In genomic region chr4:144754562-144755410, GRCh38 we compare ENCODE assay signal across 11 cellular contexts.
A peak's percentile ranks its signal among the peaks of the same experiment; 100 is the strongest.
DNase-seq lines count a peak whose midpoint lies in the region; ATAC-seq, FAIRE-seq and TF ChIP-seq lines count a peak whose summit lies in the region.
"Had no signal": no experiment of that assay in that cellular context is flagged by ENCODE, and none has a peak within 500 bp of the region (broad histone marks: within the 10 kb centered on the region; RNA-seq: fewer than 3 reads in every experiment).

No MANE protein-coding gene starts in this region.

- H2BK15ac ChIP-seq in mesendoderm (replicated peaks; ENCODE audit: low read depth) = no peak overlapping the region

- CTCF ChIA-PET in CD8-positive, alpha-beta T cell (lab: Charles Lee) = no interaction called here

- POLR2A ChIA-PET in CD8-positive, alpha-beta T cell (lab: Charles Lee) = no interaction called here

- H2BK5ac ChIP-seq in mesendoderm (ENCODE audit: low read length) = no peak overlapping the region

- ATAC-seq in CD8-positive, alpha-beta T cell = no peak
- ATAC-seq in HG03378 (IDR thresholded peaks at IDR 0.05; ENCODE audit: unreplicated experiment) = no peak

- intact Hi-C loops in CD8-positive, alpha-beta T cell (cut with DNase I, micrococcal nuclease) = no loop called here

- H3K27ac ChIP-seq in mesendoderm (ENCODE audit: low read depth, low read length) (no peak overlapping the region), suprapubic skin (no peak overlapping the region)
- no peak overlapping the region for H3K27ac ChIP-seq in CD8-positive, alpha-beta T cell (ENCODE audit: low read depth, low read length)
- H3K27ac ChIP-seq: coronary artery, HL-60 had no signal

- no peak overlapping the region for H2AK5ac ChIP-seq in mesendoderm (ENCODE audit: low read length)

- H2BK120ac ChIP-seq in mesendoderm (ENCODE audit: low read depth, low read length) = no peak overlapping the region

- H3K56ac ChIP-seq in mesendoderm (ENCODE audit: low read length) = no peak overlapping the region

- no peaks in the 10 kb centered on the region for H3K79me2 ChIP-seq in mesendoderm (ENCODE audit: control insufficient read depth, insufficient read depth, low read length)

- H3K36me3 ChIP-seq in mesendoderm (ENCODE audit: control insufficient read depth, insufficient read depth, low read length) (no peaks in the 10 kb centered on the region), suprapubic skin (no peaks in the 10 kb centered on the region)
- H3K36me3 ChIP-seq in CD8-positive, alpha-beta T cell (ENCODE audit: insufficient read depth, low read length) = no peaks in the 10 kb centered on the region

- no peak overlapping the region for H3K4ac ChIP-seq in mesendoderm (ENCODE audit: low read depth, low read length)

- no peaks in the 10 kb centered on the region for H3K9me3 Mint-ChIP-seq in CD8-positive, alpha-beta T cell

- TF ChIP-seq POLR2A in suprapubic skin (IDR thresholded peaks at IDR 0.05) = no peak
- TF ChIP-seq POLR2A in H54 (IDR thresholded peaks at IDR 0.05; ENCODE audit: low read depth, low read length) = no peak

- no peak overlapping the region for H3K27ac Mint-ChIP-seq in CD8-positive, alpha-beta T cell

- no peaks in the 10 kb centered on the region for H3K79me1 ChIP-seq in mesendoderm (ENCODE audit: low read length)

- DNase-seq in ELF-1 (ENCODE audit: low read depth, low spot score) = peak; percentile 33
- peak; percentile 25 for DNase-seq in LHCN-M2 (ENCODE audit: low read depth)
- peak; percentile 5 for DNase-seq in cerebellar cortex (ENCODE audit: low spot score)
- DNase-seq in mesendoderm = peak; percentile 65
- DNase-seq in CD8-positive, alpha-beta T cell = no peak
- no peak for DNase-seq in suprapubic skin (ENCODE audit: low spot score in 2 of 2)
- DNase-seq in H54 (ENCODE audit: insufficient read length, low spot score) = no peak
- DNase-seq: stimulated activated naive CD4-positive, alpha-beta T cell treated with Interleukin-2 at 50 U/mL for 16 hours had no signal

- WGBS in mesendoderm (ENCODE audit: extremely low coverage, insufficient coverage, low lambda C conversion rate) = no CpG with 5 or more reads among the region's 3 CpGs
- WGBS in suprapubic skin = 91% methylated on average over 3 of the region's 3 CpGs

- no peak overlapping the region for H4K8ac ChIP-seq in mesendoderm (ENCODE audit: low read depth, low read length)

- FAIRE-seq in H54 (lab: Jason Lieb, UNC) = no peak

- H3K27me3 Mint-ChIP-seq in CD8-positive, alpha-beta T cell (ENCODE audit: low read depth) = no peaks in the 10 kb centered on the region

- H3K23ac ChIP-seq in mesendoderm (ENCODE audit: low read length) = no peak overlapping the region

- H4K5ac ChIP-seq in mesendoderm (ENCODE audit: low read length) = no peak overlapping the region

- H3K36me3 Mint-ChIP-seq in CD8-positive, alpha-beta T cell = no peaks in the 10 kb centered on the region

- H3K4me1 Mint-ChIP-seq in CD8-positive, alpha-beta T cell (ENCODE audit: low read depth) = no peaks in the 10 kb centered on the region

- TF ChIP-seq EP300 in suprapubic skin (IDR thresholded peaks at IDR 0.05) = no peak

- H3K4me2 ChIP-seq in mesendoderm (ENCODE audit: low read length) = no peak overlapping the region

- H3K9ac ChIP-seq in mesendoderm (ENCODE audit: low read length) = no peak overlapping the region

- no peak for TF ChIP-seq CTCF in CD8-positive, alpha-beta T cell (IDR thresholded peaks at IDR 0.05)
- no peak for TF ChIP-seq CTCF in suprapubic skin (IDR thresholded peaks at IDR 0.05)

- no peaks in the 10 kb centered on the region for H3K9me3 ChIP-seq in CD8-positive, alpha-beta T cell (ENCODE audit: low read length)
- no peaks in the 10 kb centered on the region for H3K9me3 ChIP-seq in suprapubic skin

- no peaks in the 10 kb centered on the region for H3K27me3 ChIP-seq in mesendoderm (ENCODE audit: insufficient read depth, low read length, poor library complexity)
- H3K27me3 ChIP-seq in CD8-positive, alpha-beta T cell (ENCODE audit: insufficient read depth, low read length) = no peaks in the 10 kb centered on the region
- H3K27me3 ChIP-seq in suprapubic skin = no peaks in the 10 kb centered on the region

- H3K18ac ChIP-seq in mesendoderm (ENCODE audit: low read length) = no peak overlapping the region

- H3K4me1 ChIP-seq in mesendoderm (ENCODE audit: control insufficient read depth, low read depth, low read length) (no peaks in the 10 kb centered on the region), suprapubic skin (no peaks in the 10 kb centered on the region)
- H3K4me1 ChIP-seq in CD8-positive, alpha-beta T cell (ENCODE audit: insufficient read depth, low read length) = no peaks in the 10 kb centered on the region

- H3K4me3 ChIP-seq in mesendoderm (ENCODE audit: low read length) (no peak overlapping the region), suprapubic skin (no peak overlapping the region)
- no peak overlapping the region for H3K4me3 ChIP-seq in CD8-positive, alpha-beta T cell (ENCODE audit: low read depth, low read length)
- H3K4me3 ChIP-seq: coronary artery had no signal

- H3K4me3 Mint-ChIP-seq in CD8-positive, alpha-beta T cell = no peak overlapping the region

Comparison
In these comparisons a context has a peak if more than half of its experiments do, and no peak if none do; other contexts are left out.
1. DNase-seq: peak in ELF-1 (single experiment), LHCN-M2 (single experiment), cerebellar cortex (single experiment) and mesendoderm (single experiment); none in CD8-positive, alpha-beta T cell (0 of 7), suprapubic skin (0 of 2) and H54 (single experiment).